24 cellular contexts compared by ENCODE assay signal in the genomic region with DNA sequence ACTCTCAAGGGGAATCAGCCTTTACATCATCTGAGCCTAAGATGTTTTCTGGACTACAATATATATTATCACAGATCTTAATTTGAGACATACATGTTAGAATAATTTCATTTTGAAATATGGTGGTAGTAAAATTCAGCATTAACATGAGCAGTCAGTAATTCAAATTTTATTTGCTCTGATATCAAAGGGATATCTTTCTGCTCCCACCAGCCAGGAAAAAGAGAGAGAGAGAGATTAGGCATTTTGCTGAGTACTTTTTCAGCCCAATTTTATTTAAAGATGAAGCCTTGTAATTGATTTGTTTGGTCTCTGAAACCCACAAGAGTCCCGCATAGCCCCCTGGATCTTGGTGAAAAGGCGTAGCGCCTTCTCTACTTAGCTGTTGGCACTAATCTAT. TPM values are rescaled to one million over a fixed set of nuclear protein-coding genes. Genes with fewer than 3 reads are reported as not detected.
"Had no signal": no experiment of that assay in that cellular context is flagged by ENCODE, and none has a peak within 500 bp of the region (broad histone marks: within the 10 kb centered on the region; RNA-seq: fewer than 3 reads in every experiment).

No MANE protein-coding gene starts in this region.

- H3K27ac ChIP-seq: ascending aorta, left lung, neural progenitor cell had no signal

- H3K9ac ChIP-seq: neural progenitor cell had no signal

- ATAC-seq: activated CD4-positive, alpha-beta T cell treated with anti-CD3 and anti-CD28 coated beads for 36 hours; activated T-helper 17 cell treated with anti-CD3 and anti-CD28 coated beads, Interleukin-2, amount 50 U/mL, for 72 hours; left lung; naive thymus-derived CD4-positive, alpha-beta T cell; SK-N-SH treated with all-trans-retinoic acid at 6 μM for 48 hours; stimulated activated naive CD8-positive, alpha-beta T cell treated with anti-CD3 and anti-CD28 coated beads, Interleukin-15, Interleukin-2, amounts not matched to agents 100 U/mL and 50 U/mL, for 24 hours had no signal

- H3K27me3 ChIP-seq: adrenal gland, ascending aorta, left lung, neural progenitor cell, tibial nerve had no signal

- H3K36me3 ChIP-seq: adrenal gland, ascending aorta, left lung, neural progenitor cell, tibial nerve had no signal

- H3K4me3 ChIP-seq: adrenal gland, ascending aorta, left lung, lung, neural progenitor cell, tibial nerve had no signal

- H3K9me3 ChIP-seq: adrenal gland, ascending aorta, left lung, tibial nerve had no signal

- DNase-seq: activated B cell treated with CpG ODN at 0.5 μM for 24 hours; activated CD4-positive, alpha-beta T cell treated with anti-CD3 and anti-CD28 coated beads for 36 hours; activated CD4-positive, alpha-beta T cell treated with anti-CD3 and anti-CD28 coated beads, Interleukin-2, amount 50 U/mL, for 4 hours; activated CD8-positive, alpha-beta memory T cell treated with anti-CD3 and anti-CD28 coated beads for 24 hours; activated CD8-positive, alpha-beta memory T cell treated with anti-CD3 and anti-CD28 coated beads, Interleukin-2, amount 50 U/mL, for 4 hours; activated T-cell treated with anti-CD3 and anti-CD28 coated beads, Interleukin-2, amount 50 U/mL, for 24 hours; adrenal gland; effector memory CD4-positive, alpha-beta T cell; hippocampal formation; kidney glomerular epithelial cell; left lung; midbrain; naive thymus-derived CD4-positive, alpha-beta T cell; SIG-M5; stimulated activated CD4-positive, alpha-beta T cell treated with anti-CD3 and anti-CD28 coated beads, Interleukin-4, amount 100 ng/mL, for 4 hours; stimulated activated naive CD8-positive, alpha-beta T cell treated with anti-CD3 and anti-CD28 coated beads, Interleukin-15, Interleukin-2, amounts not matched to agents 100 U/mL and 50 U/mL, for 24 hours; T-helper 1 cell; T-helper 9 cell had no signal

- H2AFZ ChIP-seq: neural progenitor cell had no signal

- H3K4me2 ChIP-seq: neural progenitor cell had no signal

RNA-seq across cellular contexts. Expression of a gene that starts 38.2 kb away (rescaled TPM):
- total RNA-seq: activated B cell treated with CpG ODN at 0.5 μM for 24 hours had no signal
